8 cellular contexts compared by ENCODE assay signal in the genomic region with DNA sequence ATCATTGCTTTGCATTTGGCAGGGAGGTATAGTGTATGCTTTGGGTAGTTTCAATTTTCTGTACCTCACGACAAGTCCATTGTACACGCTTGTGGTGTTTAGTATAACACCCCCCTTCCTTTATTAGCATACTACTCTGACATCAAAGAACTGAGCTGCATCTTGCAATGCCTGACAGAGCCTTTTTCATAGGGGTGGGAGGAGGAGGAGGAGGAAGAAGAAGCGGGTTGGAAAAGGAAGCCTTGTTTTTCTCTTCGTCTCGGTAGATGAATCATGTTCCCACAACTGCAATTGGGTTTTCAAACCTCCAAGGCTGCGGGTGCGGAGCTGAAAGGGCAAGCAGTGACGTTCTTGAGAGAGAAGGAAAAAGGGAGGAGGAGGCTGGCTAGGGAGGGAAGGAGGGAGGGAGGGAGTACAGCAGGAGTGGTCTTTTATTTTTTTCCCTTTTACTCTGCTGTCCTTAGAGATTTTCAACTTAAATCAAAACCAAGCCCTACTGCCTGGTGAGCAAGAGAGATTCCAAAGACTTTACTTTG.
DNase-seq lines count a peak whose midpoint lies in the region; ATAC-seq and TF ChIP-seq lines count a peak whose summit lies in the region.

No MANE protein-coding gene starts in this region.

- WGBS in trophoblast cell (ENCODE audit: extremely low coverage, insufficient coverage, insufficient read length), result no CpG with 5 or more reads among the region's 8 CpGs

- intact Hi-C loops in head of caudate nucleus (cut with DNase I), result no loop called here
- intact Hi-C loops in upper lobe of right lung (cut with DNase I), result no loop called here

- peak overlapping the region; percentile 64 for H3K4me3 ChIP-seq in AG04449 (ENCODE audit: low read depth, low read length)
- peak overlapping the region; percentile 13 for H3K4me3 ChIP-seq in NB4 (ENCODE audit: low read depth, low read length)
- no peak overlapping the region for H3K4me3 ChIP-seq in trophoblast cell (ENCODE audit: low read depth, low read length)
- peak overlapping the region; percentile 47 for H3K4me3 ChIP-seq in upper lobe of right lung

- POLR2A ChIA-PET in AG04449 (lab: Yijun Ruan, JAX), result interaction anchor here (0.6 to 1.2 kb wide), 2 partner anchors 31 to 288 kb away, joined by 3 read pairs; no protein-coding TSS in a partner anchor

- H4K12ac ChIP-seq in trophoblast cell (ENCODE audit: low read depth, low read length), result no peak overlapping the region

- H3K27me3 ChIP-seq in trophoblast cell (ENCODE audit: insufficient read depth, low read length) (no peaks in the 10 kb centered on the region), upper lobe of right lung (no peaks in the 10 kb centered on the region)

- no peak overlapping the region for H3K23ac ChIP-seq in trophoblast cell (ENCODE audit: low read length)

- no peak overlapping the region for H2AK5ac ChIP-seq in trophoblast cell (ENCODE audit: low read length)

- H3K4ac ChIP-seq in trophoblast cell (ENCODE audit: low read depth, low read length), result no peak overlapping the region

- H2BK120ac ChIP-seq in trophoblast cell (ENCODE audit: insufficient read depth, low read length, poor library complexity), result no peak overlapping the region

- H4K91ac ChIP-seq in trophoblast cell (ENCODE audit: low read depth, low read length), result no peak overlapping the region

- H3K4me2 ChIP-seq in trophoblast cell (ENCODE audit: low read length), result peak overlapping the region; percentile 55

- H3K27ac ChIP-seq in trophoblast cell (ENCODE audit: low read depth, low read length) (peak overlapping the region; percentile 4), upper lobe of right lung (peak overlapping the region; percentile 78)

- CTCF ChIA-PET in AG04449 (lab: Yijun Ruan, JAX), result interaction anchor here (0.8 to 1.9 kb wide), 8 partner anchors 8 to 289 kb away, joined by 3 to 5 read pairs (median 4); no protein-coding TSS in a partner anchor

- DNase-seq in AG04449 (ENCODE audit: low read depth, low spot score) (peak; percentile 86), NB4 (ENCODE audit: low read depth) (peak; percentile 82), head of caudate nucleus (peak; percentile 17 to 94 (median 72)), trophoblast cell (peak; percentile 69 to 82), upper lobe of right lung (peak; percentile 70), HT-29 (ENCODE audit: low spot score) (no peak)
- peak; percentile 28 for DNase-seq in activated effector memory CD4-positive, alpha-beta T cell treated with Interleukin-2 at 50 U/mL for 16 hours

- no peak overlapping the region for H3K14ac ChIP-seq in trophoblast cell (ENCODE audit: low read length)

- no peak overlapping the region for H2BK5ac ChIP-seq in trophoblast cell (ENCODE audit: low read depth, low read length, poor library complexity)

- H3K18ac ChIP-seq in trophoblast cell (ENCODE audit: low read length), result no peak overlapping the region

- TF ChIP-seq POLR2A in NB4 (IDR thresholded peaks at IDR 0.05; ENCODE audit: extremely low read depth, insufficient read length), result no peak

- H3K4me1 ChIP-seq in trophoblast cell (ENCODE audit: control insufficient read depth in 1 of 2, insufficient read depth in 2 of 2, low read length in 2 of 2), result peaks cover 4 to 9% of the 10 kb centered on the region in 2 experiments
- H3K4me1 ChIP-seq in upper lobe of right lung, result peaks cover 88% of the 10 kb centered on the region

- no peak overlapping the region for H2BK12ac ChIP-seq in trophoblast cell (ENCODE audit: low read length)

- H3K79me2 ChIP-seq in trophoblast cell (ENCODE audit: control insufficient read depth, insufficient read depth, low read length, poor library complexity), result no peaks in the 10 kb centered on the region

- H3K9me3 ChIP-seq in trophoblast cell (ENCODE audit: insufficient read depth, low read depth, low read length), result no peaks in the 10 kb centered on the region
- no peaks in the 10 kb centered on the region for H3K9me3 ChIP-seq in upper lobe of right lung

- H3K79me1 ChIP-seq in trophoblast cell (ENCODE audit: low read length), result no peaks in the 10 kb centered on the region

- H3K36me3 ChIP-seq in trophoblast cell (ENCODE audit: control insufficient read depth in 1 of 2, insufficient read depth in 2 of 2, low read length in 2 of 2) (no peaks in the 10 kb centered on the region), upper lobe of right lung (peaks cover 6% of the 10 kb centered on the region)

- no peak overlapping the region for H3K9ac ChIP-seq in trophoblast cell (ENCODE audit: low read length)

- ATAC-seq in GM21381 (IDR thresholded peaks at IDR 0.05; ENCODE audit: unreplicated experiment) (peak; percentile 56), upper lobe of right lung (peak; percentile 72)

- no peak overlapping the region for H4K8ac ChIP-seq in trophoblast cell (ENCODE audit: low read depth, low read length)

- H2AFZ ChIP-seq in trophoblast cell (ENCODE audit: insufficient read depth, low read length, poor library complexity), result no peak overlapping the region

- TF ChIP-seq CTCF in AG04449 (IDR thresholded peaks at IDR 0.05; ENCODE audit: insufficient read depth, low read length, missing control alignments) (no peak), NB4 (IDR thresholded peaks at IDR 0.05; ENCODE audit: low read depth, low read length) (no peak), upper lobe of right lung (IDR thresholded peaks at IDR 0.05) (no peak)
